ENCODE assay signal across 8 cellular contexts in genomic region chr4:15232725-15233597, GRCh38.
DNase-seq lines count a peak whose midpoint lies in the region; ATAC-seq and TF ChIP-seq lines count a peak whose summit lies in the region.

No MANE protein-coding gene starts in this region.

- intact Hi-C loops in activated CD4-positive, alpha-beta memory T cell treated with anti-CD3 and anti-CD28 coated beads for 36 hours (cut with micrococcal nuclease): loop anchor here (1.0 to 10.0 kb wide), 6 partner anchors 50 to 1578 kb away; partner anchors contain the start of genes CD38 and CPEB2
- intact Hi-C loops in left colon (cut with DNase I, micrococcal nuclease): loop anchor here (5.0 to 10.0 kb wide), 2 partner anchors 162 to 224 kb away; no protein-coding TSS in a partner anchor

- H3K4me3 ChIP-seq in ACC112 (ENCODE audit: low read depth, low read length): 0 out of 2 replicates have a peak overlapping the region, but pooled peaks have one; percentile 5
- H3K4me3 ChIP-seq in smooth muscle cell: no peak overlapping the region

- peak overlapping the region; percentile 52 for H3K4me3 Mint-ChIP-seq in activated CD4-positive, alpha-beta memory T cell treated with anti-CD3 and anti-CD28 coated beads for 36 hours

- H3K79me2 ChIP-seq in ACC112 (ENCODE audit: control insufficient read depth, insufficient read depth, low read length, unreplicated experiment): no peaks in the 10 kb centered on the region
- no peaks in the 10 kb centered on the region for H3K79me2 ChIP-seq in smooth muscle cell (ENCODE audit: low read depth)

- no peaks in the 10 kb centered on the region for H3K9me3 ChIP-seq in smooth muscle cell (replicated peaks; ENCODE audit: low read depth)

- no peaks in the 10 kb centered on the region for H3K27me3 Mint-ChIP-seq in activated CD4-positive, alpha-beta memory T cell treated with anti-CD3 and anti-CD28 coated beads for 36 hours

- peaks cover 28% of the 10 kb centered on the region for H3K4me1 Mint-ChIP-seq in activated CD4-positive, alpha-beta memory T cell treated with anti-CD3 and anti-CD28 coated beads for 36 hours (ENCODE audit: low read depth)

- H4K20me1 ChIP-seq in smooth muscle cell (ENCODE audit: low read depth): no peaks in the 10 kb centered on the region

- CTCF ChIA-PET in activated CD4-positive, alpha-beta memory T cell treated with anti-CD3 and anti-CD28 coated beads for 36 hours (lab: Charles Lee): interaction anchor here (0.6 to 4.1 kb wide), 9 partner anchors 164 to 1027 kb away, joined by 3 to 50 read pairs (median 4); no protein-coding TSS in a partner anchor

- H3K36me3 Mint-ChIP-seq in activated CD4-positive, alpha-beta memory T cell treated with anti-CD3 and anti-CD28 coated beads for 36 hours: no peaks in the 10 kb centered on the region

- peaks cover 14% of the 10 kb centered on the region for H3F3A ChIP-seq in smooth muscle cell (ENCODE audit: low read depth)

- H3K4me2 ChIP-seq in smooth muscle cell: peak overlapping the region; percentile 42

- peak; percentile 20 for DNase-seq in activated CD4-positive, alpha-beta memory T cell treated with anti-CD3 and anti-CD28 coated beads for 36 hours
- peak; percentile 12 for DNase-seq in glomerular visceral epithelial cell (ENCODE audit: extremely low spot score)
- no peak for DNase-seq in smooth muscle cell (lab: John Stamatoyannopoulos, UW; ENCODE audit: unreplicated experiment)
- no peak for DNase-seq in left colon
- DNase-seq in NAMALWA (ENCODE audit: low spot score): no peak

- H3K9me3 Mint-ChIP-seq in activated CD4-positive, alpha-beta memory T cell treated with anti-CD3 and anti-CD28 coated beads for 36 hours: no peaks in the 10 kb centered on the region

- ATAC-seq in GM21723 (IDR thresholded peaks at IDR 0.05; ENCODE audit: unreplicated experiment) (peak; percentile 30), left colon (no peak), GM19023 (IDR thresholded peaks at IDR 0.05; ENCODE audit: unreplicated experiment) (no peak)

- 62% methylated on average over 10 of the region's 10 CpGs for WGBS in smooth muscle cell (ENCODE audit: low lambda C conversion rate)

- peak overlapping the region; percentile 91; the same call in 1 of the 2 replicates for H3K27ac ChIP-seq in ACC112 (ENCODE audit: low read depth, low read length)
- H3K27ac ChIP-seq in smooth muscle cell (ENCODE audit: low read depth): peak overlapping the region; percentile 91

- H3K27me3 ChIP-seq in ACC112 (ENCODE audit: insufficient read depth, low read length) (no peaks in the 10 kb centered on the region), smooth muscle cell (ENCODE audit: low read depth) (no peaks in the 10 kb centered on the region)

- POLR2A ChIA-PET in activated CD4-positive, alpha-beta memory T cell treated with anti-CD3 and anti-CD28 coated beads for 36 hours (lab: Charles Lee): no interaction called here

- TF ChIP-seq CTCF in smooth muscle cell (IDR thresholded peaks at IDR 0.05; ENCODE audit: borderline replicate concordance, insufficient read depth, poor library complexity, severe bottlenecking): no peak

- peaks cover 39% of the 10 kb centered on the region for H3K4me1 ChIP-seq in ACC112 (ENCODE audit: control insufficient read depth, insufficient read depth, low read length, unreplicated experiment)
- H3K4me1 ChIP-seq in smooth muscle cell (ENCODE audit: low read depth): peaks cover 13% of the 10 kb centered on the region

- no peak overlapping the region for H3K9ac ChIP-seq in smooth muscle cell (ENCODE audit: low read depth)

- H3K27ac Mint-ChIP-seq in activated CD4-positive, alpha-beta memory T cell treated with anti-CD3 and anti-CD28 coated beads for 36 hours: peak overlapping the region; percentile 35

- no peaks in the 10 kb centered on the region for H3K36me3 ChIP-seq in ACC112 (ENCODE audit: insufficient read depth, low read length)
- no peaks in the 10 kb centered on the region for H3K36me3 ChIP-seq in smooth muscle cell (ENCODE audit: low read depth)

- peak overlapping the region; percentile 86 for H2AFZ ChIP-seq in ACC112 (ENCODE audit: low read length, unreplicated experiment)
- no peak overlapping the region for H2AFZ ChIP-seq in smooth muscle cell (ENCODE audit: low read depth)

Comparison
In these comparisons a context has a peak if more than half of its experiments do, and no peak if none do; other contexts are left out.
1. DNase-seq: peak in activated CD4-positive, alpha-beta memory T cell treated with anti-CD3 and anti-CD28 coated beads for 36 hours (single experiment) and glomerular visceral epithelial cell (single experiment); none in smooth muscle cell (single experiment), left colon (0 of 2) and NAMALWA (single experiment).